In genomic region chr1:109091196-109092193, GRCh38 we compare ENCODE assay signal across 6 cellular contexts. TPM values are rescaled to one million over a fixed set of nuclear protein-coding genes. Genes with fewer than 3 reads are reported as not detected.
DNase-seq lines count a peak whose midpoint lies in the region; ATAC-seq and TF ChIP-seq lines count a peak whose summit lies in the region.

No MANE protein-coding gene starts in this region.

- H3K9me3 ChIP-seq in uterus = no peaks in the 10 kb centered on the region

- no peaks in the 10 kb centered on the region for H3K27me3 ChIP-seq in uterus

- intact Hi-C loops in uterus (cut with DNase I; ENCODE audit: low total_unique reads) = no loop called here

- H3K27ac ChIP-seq in uterus = peak overlapping the region; percentile 94 to 98

- peak overlapping the region; percentile 92 for H3K4me3 ChIP-seq in iPS-11a (ENCODE audit: low read depth, low read length)
- H3K4me3 ChIP-seq in uterus = peak overlapping the region; percentile 66 to 90

- DNase-seq in AG08395 (ENCODE audit: low spot score) (peak; percentile 50), uterus (no peak)

- no peak for TF ChIP-seq CTCF in uterus (IDR thresholded peaks at IDR 0.05)

- peaks cover 7 to 8% of the 10 kb centered on the region in 2 donors for H3K4me1 ChIP-seq in uterus

- no peaks in the 10 kb centered on the region for H3K36me3 ChIP-seq in uterus

- no peak for TF ChIP-seq POLR2A in uterus (IDR thresholded peaks at IDR 0.05)

- ATAC-seq in GM21723 (IDR thresholded peaks at IDR 0.05; ENCODE audit: unreplicated experiment) (peak; percentile 55), SK-N-SH treated with all-trans-retinoic acid at 6 μM for 48 hours (peak; percentile 32), HG03097 (IDR thresholded peaks at IDR 0.05; ENCODE audit: low FRiP score, unreplicated experiment) (no peak)

TF ChIP-seq in SK-N-SH treated with all-trans-retinoic acid at 6 μM for 48 hours, 23 proteins besides CTCF, POLR2A, EP300 and RAD21:
- no peak for TF ChIP-seq ZFP30 (CRISPR knock-in tag; IDR thresholded peaks at IDR 0.05)
- TF ChIP-seq ARNTL (CRISPR knock-in tag; IDR thresholded peaks at IDR 0.05; ENCODE audit: borderline replicate concordance, low read depth) = no peak
- TF ChIP-seq ISL1 (CRISPR knock-in tag; IDR thresholded peaks at IDR 0.05) = no peak
- no peak for TF ChIP-seq POU6F1 (CRISPR knock-in tag; IDR thresholded peaks at IDR 0.05; ENCODE audit: borderline replicate concordance, low read depth)
- no peak for TF ChIP-seq TOX (CRISPR knock-in tag; IDR thresholded peaks at IDR 0.05; ENCODE audit: borderline replicate concordance)

RNA-seq across cellular contexts. Expression of gene TMEM167B, which starts 0.9 kb away (rescaled TPM):
- 10 to 100 TPM; 10.2 to 56.2 (median 36.4) TPM for total RNA-seq in uterus

RNA-seq across cellular contexts. Expression of gene TAF13, which starts 15.7 kb away (rescaled TPM):
- total RNA-seq in uterus = 10 to 100 TPM in 3 of 4 donors, 1 to 10 TPM in 1; 2.0 to 56.3 (median 25.7) TPM

RNA-seq across cellular contexts. Expression of gene ELAPOR1, which starts 22.4 kb away (rescaled TPM):
- 10 to 100 TPM in 1 of 4 donors, 1 to 10 TPM in 2, under 1 TPM in 1; 0.29 to 51.2 (median 2.8) TPM for total RNA-seq in uterus

RNA-seq across cellular contexts. Expression of gene WDR47, which starts 49.6 kb away (rescaled TPM):
- 10 to 100 TPM; 10.5 to 54.7 (median 27.2) TPM for total RNA-seq in uterus
